Comparison of ENCODE assay signal across 8 cellular contexts in genomic region chr16:89507219-89507833, GRCh38. TPM values are rescaled to one million over a fixed set of nuclear protein-coding genes. Genes with fewer than 3 reads are reported as not detected.
DNase-seq lines count a peak whose midpoint lies in the region; ATAC-seq, FAIRE-seq and TF ChIP-seq lines count a peak whose summit lies in the region.

No MANE protein-coding gene starts in this region.

- TF ChIP-seq POLR2A in lower leg skin (IDR thresholded peaks at IDR 0.05) (no peak), H54 (IDR thresholded peaks at IDR 0.05; ENCODE audit: low read depth, low read length) (no peak; the same call in 1 of the 2 replicates)

- H3K27me3 Mint-ChIP-seq in MCF 10A (ENCODE audit: insufficient read depth, unreplicated experiment): no peaks in the 10 kb centered on the region

- no peaks in the 10 kb centered on the region for H3K9me3 ChIP-seq in HUES64 (ENCODE audit: insufficient read depth, low read depth, low read length)
- H3K9me3 ChIP-seq in upper lobe of right lung: no peaks in the 10 kb centered on the region

- peak overlapping the region; percentile 97 for H3K9ac ChIP-seq in HUES64 (ENCODE audit: low read depth, low read length)

- 18% methylated on average over 42 of the region's 42 CpGs for WGBS in HUES64
- WGBS in lower leg skin, 2 donors: 9 to 22% methylated on average over 17 to 41 of the region's 42 CpGs

- no peak for FAIRE-seq in H54 (lab: Jason Lieb, UNC)

- H3K4me1 Mint-ChIP-seq in MCF 10A (ENCODE audit: insufficient read depth, unreplicated experiment): peaks cover 18% of the 10 kb centered on the region

- H3K9me3 Mint-ChIP-seq in MCF 10A (ENCODE audit: unreplicated experiment): no peaks in the 10 kb centered on the region

- H3K27me3 ChIP-seq in HUES64 (ENCODE audit: insufficient read depth, low read length): 0 out of 2 replicates have a peak, but pooled peaks cover 3% of the 10 kb centered on the region
- no peaks in the 10 kb centered on the region for H3K27me3 ChIP-seq in upper lobe of right lung

- H3K4me3 Mint-ChIP-seq in MCF 10A (ENCODE audit: unreplicated experiment): peak overlapping the region; percentile 77

- no peak for TF ChIP-seq CTCF in MCF 10A (IDR thresholded peaks at IDR 0.05; ENCODE audit: unreplicated experiment)
- TF ChIP-seq CTCF in lower leg skin (IDR thresholded peaks at IDR 0.05): no peak
- no peak for TF ChIP-seq CTCF in upper lobe of right lung (IDR thresholded peaks at IDR 0.05)

- ATAC-seq in upper lobe of right lung: peak; percentile 34

- intact Hi-C loops in MCF 10A (cut with micrococcal nuclease) (loop anchor here (5.0 kb wide), 1 partner anchor 110 kb away; no protein-coding TSS in a partner anchor), lower leg skin (cut with DNase I; ENCODE audit: low total_unique reads) (no loop called here), upper lobe of right lung (cut with DNase I) (loop anchor here (10.0 kb wide), 1 partner anchor 183 kb away; no protein-coding TSS in a partner anchor)

- DNase-seq in MCF 10A (ENCODE audit: unreplicated experiment) (no peak), lower leg skin (ENCODE audit: low spot score in 2 of 2) (no peak), upper lobe of right lung (no peak), hepatic stellate cell (ENCODE audit: low spot score) (no peak), H54 (ENCODE audit: insufficient read length, low spot score) (no peak), NCI-H1048 (lab: John Stamatoyannopoulos, UW) (no peak)

- CTCF ChIA-PET in MCF 10A (lab: Yijun Ruan, JAX): interaction anchor here (0.5 to 0.9 kb wide), 4 partner anchors 16 to 191 kb away, joined by 3 to 4 read pairs (median 4); no protein-coding TSS in a partner anchor

- H3K36me3 ChIP-seq in HUES64 (ENCODE audit: insufficient read depth, low read length) (peaks cover 21% of the 10 kb centered on the region), upper lobe of right lung (peaks cover 21% of the 10 kb centered on the region)

- H3K4me1 ChIP-seq in HUES64 (ENCODE audit: insufficient read depth, low read length) (no peaks in the 10 kb centered on the region), upper lobe of right lung (peaks cover 37% of the 10 kb centered on the region)

- peak overlapping the region; percentile 90 for H3K27ac ChIP-seq in HUES64 (ENCODE audit: low read depth, low read length)
- H3K27ac ChIP-seq in upper lobe of right lung: peak overlapping the region; percentile 96

- peak overlapping the region; percentile 12 for H3K27ac Mint-ChIP-seq in MCF 10A (ENCODE audit: low read depth, unreplicated experiment)

- POLR2A ChIA-PET in MCF 10A (lab: Yijun Ruan, JAX): interaction anchor here (1.0 to 4.8 kb wide), 24 partner anchors 9 to 267 kb away, joined by 3 to 46 read pairs (median 6); partner anchors contain the start of gene ANKRD11

- BruUV-seq in MCF 10A (replicated peaks; lab: Mats Ljungman, UMichigan): no TSS peak

- H3K36me3 Mint-ChIP-seq in MCF 10A (ENCODE audit: insufficient read depth, unreplicated experiment): peaks cover 27% of the 10 kb centered on the region

- H3K4me3 ChIP-seq in GM08714 (ENCODE audit: low read length) (peak overlapping the region; percentile 88), HUES64 (ENCODE audit: low read length) (peak overlapping the region; percentile 74), lower leg skin (ENCODE audit: low read depth, poor library complexity, severe bottlenecking) (peak overlapping the region; percentile 93), upper lobe of right lung (peak overlapping the region; percentile 79)

RNA-seq across cellular contexts. Expression of gene SPG7, which starts 0.9 kb away (rescaled TPM):
- 44.5 TPM for polyA plus RNA-seq in HUES64 (2013, experiment 1 of 2)
- 44.8 TPM for polyA plus RNA-seq in HUES64 (2013, experiment 2 of 2)
- total RNA-seq in MCF 10A (2022): 82.4 and 92.3 TPM in 2 replicates
- total RNA-seq in lower leg skin: 100 to 1,000 TPM in 1 of 4 donors, 10 to 100 TPM in 3; 79.0 to 156 (median 92.3) TPM
- total RNA-seq in upper lobe of right lung: 95.0 TPM

RNA-seq across cellular contexts. Expression of gene ANKRD11, which starts 17.0 kb away (rescaled TPM):
- polyA plus RNA-seq in HUES64 (2013, experiment 1 of 2): 67.8 TPM
- 71.1 TPM for polyA plus RNA-seq in HUES64 (2013, experiment 2 of 2)
- total RNA-seq in MCF 10A (2022): 218 and 237 TPM in 2 replicates
- 100 to 1,000 TPM in 2 of 4 donors, 10 to 100 TPM in 2; 75.6 to 183 (median 108) TPM for total RNA-seq in lower leg skin
- total RNA-seq in upper lobe of right lung: 125 TPM

RNA-seq across cellular contexts. Expression of gene RPL13, which starts 53.2 kb away (rescaled TPM):
- polyA plus RNA-seq in HUES64 (2013, experiment 1 of 2): 2,187 TPM
- 2,411 TPM for polyA plus RNA-seq in HUES64 (2013, experiment 2 of 2)
- total RNA-seq in MCF 10A (2022): 3,133 and 3,148 TPM in 2 replicates
- over 10,000 TPM in 2 of 4 donors, 1,000 to 10,000 TPM in 2; 8,523 to 25,229 (median 9,742) TPM for total RNA-seq in lower leg skin
- total RNA-seq in upper lobe of right lung: 1,795 TPM
